In genomic region chr4:41448935-41449334, GRCh38 we compare ENCODE assay signal across 19 cellular contexts.
DNase-seq lines count a peak whose midpoint lies in the region; ATAC-seq, FAIRE-seq and TF ChIP-seq lines count a peak whose summit lies in the region.
"Had no signal": no experiment of that assay in that cellular context is flagged by ENCODE, and none has a peak within 500 bp of the region (broad histone marks: within the 10 kb centered on the region; RNA-seq: fewer than 3 reads in every experiment).

No MANE protein-coding gene starts in this region.

- no peak for TF ChIP-seq CTCF in pancreas (IDR thresholded peaks at IDR 0.05)

- DNase-seq in COLO668 (lab: John Stamatoyannopoulos, UW; ENCODE audit: unreplicated experiment) (peak; percentile 15), LoVo (ENCODE audit: low spot score) (peak; percentile 42), glomerular visceral epithelial cell (ENCODE audit: extremely low spot score) (peak; percentile 54), pancreas (peak in 4 of 6 donors; percentile 6 to 28 (median 22)), RPMI8226 (no peak), NCI-H524 (lab: John Stamatoyannopoulos, UW) (no peak), DMS 273 treated with DMSO at 0.1 percent for 48 hours (lab: John Stamatoyannopoulos, UW) (no peak)
- no peak for DNase-seq in stimulated activated CD4-positive, alpha-beta T cell treated with anti-CD3 and anti-CD28 coated beads, Interleukin-2, amount 100 ng/mL, for 48 hours
- DNase-seq: H9; NCI-H1092; NCI-H2171 treated with DMSO at 0.1 percent for 48 hours; stimulated activated CD4-positive, alpha-beta T cell treated with anti-CD3 and anti-CD28 coated beads, Interleukin-4, amount 100 ng/mL, for 1 hour; T-cell had no signal

- H3K4me3 ChIP-seq in pancreas: no peak overlapping the region
- H3K4me3 ChIP-seq: BLaER1, esophagus muscularis mucosa, prostate gland had no signal

- H3K9me3 ChIP-seq in pancreas: no peaks in the 10 kb centered on the region
- H3K9me3 ChIP-seq: BLaER1, esophagus muscularis mucosa, prostate gland had no signal

- ATAC-seq in pancreas: peak in 3 of 4 donors; percentile 21 to 63 (median 55)
- ATAC-seq: activated CD4-positive, CD25-positive, alpha-beta regulatory T cell treated with anti-CD3 and anti-CD28 coated beads, Interleukin-2, amount 50 U/mL, for 24 hours; T-cell had no signal

- intact Hi-C loops in pancreas (cut with DNase I): no loop called here

- H3K4me1 ChIP-seq in pancreas: no peaks in the 10 kb centered on the region
- H3K4me1 ChIP-seq: BLaER1 had no signal

- WGBS in pancreas, 2 donors: 75 to 79% methylated on average over 7 of the region's 7 CpGs

- no peak overlapping the region for H3K27ac ChIP-seq in pancreas
- H3K27ac ChIP-seq: BLaER1, esophagus muscularis mucosa, prostate gland had no signal

- H3K27me3 ChIP-seq in pancreas: no peaks in the 10 kb centered on the region
- H3K27me3 ChIP-seq: BLaER1, esophagus muscularis mucosa had no signal

- no peak for FAIRE-seq in pancreas (lab: Jason Lieb, UNC)
- FAIRE-seq: colon, G401.6 had no signal

- no peaks in the 10 kb centered on the region for H3K36me3 ChIP-seq in pancreas
- H3K36me3 ChIP-seq: BLaER1, esophagus muscularis mucosa, prostate gland had no signal

Comparison
In these comparisons a context has a peak if more than half of its experiments do, and no peak if none do; other contexts are left out.
1. DNase-seq: peak in COLO668 (single experiment), LoVo (single experiment), glomerular visceral epithelial cell (single experiment) and pancreas (4 of 6); none in stimulated activated CD4-positive, alpha-beta T cell treated with anti-CD3 and anti-CD28 coated beads, Interleukin-2, amount 100 ng/mL, for 48 hours (0 of 2), RPMI8226 (single experiment), NCI-H524 (0 of 2) and DMS 273 treated with DMSO at 0.1 percent for 48 hours (single experiment).